In the genomic region with DNA sequence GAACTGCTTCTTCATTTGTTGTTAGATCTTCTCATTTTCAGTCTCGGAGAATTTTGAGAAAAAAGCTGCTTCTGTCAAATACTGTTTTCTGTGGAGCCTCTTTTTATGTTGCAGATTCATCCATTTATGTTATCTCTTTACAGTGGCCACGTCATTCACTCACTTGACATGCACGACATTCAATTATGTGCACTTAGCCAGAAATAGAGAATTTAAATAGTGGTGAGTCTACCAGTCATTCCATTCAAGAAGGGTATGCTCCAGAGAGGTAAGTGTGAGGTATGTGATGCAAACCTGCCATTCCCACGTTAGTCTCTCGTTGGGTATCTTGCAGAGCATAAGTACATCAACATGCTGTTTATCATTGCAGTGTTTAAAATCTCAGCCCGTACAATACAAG, we compare ENCODE assay signal across 10 cellular contexts. TPM values are rescaled to one million over a fixed set of nuclear protein-coding genes. Genes with fewer than 3 reads are reported as not detected.
A peak's percentile ranks its signal among the peaks of the same experiment; 100 is the strongest.
DNase-seq lines count a peak whose midpoint lies in the region; ATAC-seq and TF ChIP-seq lines count a peak whose summit lies in the region.
"Had no signal": no experiment of that assay in that cellular context is flagged by ENCODE, and none has a peak within 500 bp of the region (broad histone marks: within the 10 kb centered on the region; RNA-seq: fewer than 3 reads in every experiment).

No MANE protein-coding gene starts in this region.

- no peak overlapping the region for H3K9ac ChIP-seq in GM23248

- peak overlapping the region; percentile 5; the same call in 1 of the 2 replicates for H3K27ac ChIP-seq in GM23248
- peak overlapping the region; percentile 48 for H3K27ac ChIP-seq in WERI-Rb-1

- peaks cover 30% of the 10 kb centered on the region for H3K4me1 ChIP-seq in GM23248 (ENCODE audit: insufficient read depth)

- peaks cover 100% of the 10 kb centered on the region for H3K79me2 ChIP-seq in GM23248 (ENCODE audit: insufficient read depth)

- WGBS in GM23248 (ENCODE audit: low coverage in 1 of 2, low lambda C conversion rate in 2 of 2, missing lambda C conversion rate in 2 of 2), 2 experiments, result 98 to 100% methylated on average over 6 of the region's 6 CpGs

- no peaks in the 10 kb centered on the region for H3K9me2 ChIP-seq in GM23248 (ENCODE audit: insufficient read depth)

- peaks cover 25% of the 10 kb centered on the region for H3K36me3 ChIP-seq in GM23248 (ENCODE audit: low read depth)
- H3K36me3 ChIP-seq in WERI-Rb-1, result peaks cover 55% of the 10 kb centered on the region

- no peak overlapping the region for H2AFZ ChIP-seq in GM23248

- H3K27ac Mint-ChIP-seq in mesothelial cell of epicardium, result peak overlapping the region; percentile 43

- no peaks in the 10 kb centered on the region for H3K27me3 ChIP-seq in GM23248 (replicated peaks; ENCODE audit: insufficient read depth)
- H3K27me3 ChIP-seq in WERI-Rb-1 (ENCODE audit: insufficient read depth, low read depth, severe bottlenecking), result no peaks in the 10 kb centered on the region

- DNase-seq in GM23248 (no peak), WERI-Rb-1 (no peak), mesothelial cell of epicardium (ENCODE audit: low spot score in 2 of 2, unreplicated experiment in 2 of 2) (no peak), ACHN (no peak), foreskin melanocyte (no peak), NCI-H1105 treated with DMSO at 0.1 percent for 48 hours (lab: John Stamatoyannopoulos, UW) (no peak), DMS79 treated with DMSO at 0.1 percent for 48 hours (lab: John Stamatoyannopoulos, UW) (no peak)
- DNase-seq: DMS 273 treated with DMSO at 0.1 percent for 48 hours; effector CD4-positive, alpha-beta T cell had no signal

- TF ChIP-seq CTCF in WERI-Rb-1 (IDR thresholded peaks at IDR 0.05; ENCODE audit: low read depth, low read length) (no peak), mesothelial cell of epicardium (IDR thresholded peaks at IDR 0.05; ENCODE audit: unreplicated experiment) (no peak)

- no peak overlapping the region for H3K4me3 Mint-ChIP-seq in mesothelial cell of epicardium

- H3K27me3 Mint-ChIP-seq in mesothelial cell of epicardium (ENCODE audit: low read depth), result no peaks in the 10 kb centered on the region

- 0 out of 2 replicates have a peak, but pooled peaks cover 12% of the 10 kb centered on the region for H3F3A ChIP-seq in GM23248 (ENCODE audit: insufficient read depth)

- peaks cover 14% of the 10 kb centered on the region for H3K4me1 Mint-ChIP-seq in mesothelial cell of epicardium

- in situ Hi-C loops in GM23248 (cut with MboI), result no loop called here
- in situ Hi-C loops in ACHN (cut with HindIII; ENCODE audit: low pct_ligation_motif_present, low pct_unique_long_range_greater_than_20kb, low sequenced_read_pairs), result no loop called here

- H3K4me3 ChIP-seq in GM23248 (no peak overlapping the region), WERI-Rb-1 (ENCODE audit: low read depth, low read length) (no peak overlapping the region)

- no peak overlapping the region for H3K4me2 ChIP-seq in GM23248 (ENCODE audit: unreplicated experiment)

- H3K9me3 ChIP-seq in GM23248 (ENCODE audit: low read depth), result no peaks in the 10 kb centered on the region
- no peaks in the 10 kb centered on the region for H3K9me3 ChIP-seq in WERI-Rb-1 (ENCODE audit: severe bottlenecking)

- H4K20me1 ChIP-seq in GM23248 (ENCODE audit: insufficient read depth), result peaks cover 14% of the 10 kb centered on the region; the same call in 1 of the 2 replicates

- H3K9me3 Mint-ChIP-seq in mesothelial cell of epicardium, result no peaks in the 10 kb centered on the region

- peaks cover 23% of the 10 kb centered on the region for H3K36me3 Mint-ChIP-seq in mesothelial cell of epicardium

- peak; percentile 34 for ATAC-seq in GM18520 (IDR thresholded peaks at IDR 0.05; ENCODE audit: unreplicated experiment)

RNA-seq across cellular contexts. Expression of a gene that starts 9.8 kb away (rescaled TPM):
- total RNA-seq in GM23248 (2014; rRNA removed; shearing (Covaris generic)), result 89.1 and 122 TPM in 2 replicates
- polyA plus RNA-seq in GM23248 (2016; fragmentation: Nextera tagmentation; extraction: Ambion mirVana), result 68.9 and 70.0 TPM in 2 replicates
- total RNA-seq in mesothelial cell of epicardium, result 144 to 152 TPM (median 146 TPM) in 3 replicates

RNA-seq across cellular contexts. Expression of a gene that starts 30.3 kb away (rescaled TPM):
- total RNA-seq in GM23248 (2014; rRNA removed; shearing (Covaris generic)), result 30.6 and 33.3 TPM in 2 replicates
- polyA plus RNA-seq in GM23248 (2016; fragmentation: Nextera tagmentation; extraction: Ambion mirVana), result 12.1 and 14.0 TPM in 2 replicates
- total RNA-seq in mesothelial cell of epicardium, result 13.7 to 15.3 TPM (median 14.4 TPM) in 3 replicates
